In genomic region chr21:42801616-42802015, GRCh38 we compare ENCODE assay signal across 7 cellular contexts.
A peak's percentile ranks its signal among the peaks of the same experiment; 100 is the strongest.
DNase-seq lines count a peak whose midpoint lies in the region; ATAC-seq and TF ChIP-seq lines count a peak whose summit lies in the region.
"Not testable (repeated sequence)": the region's sequence is repeated elsewhere in the genome, so short reads cannot be mapped to it uniquely, and the experiment has no call there.

No MANE protein-coding gene starts in this region.

- H3K4me1 Mint-ChIP-seq in Caco-2 (ENCODE audit: low read depth, unreplicated experiment), result peaks cover 18% of the 10 kb centered on the region
- peaks cover 12 to 42% of the 10 kb centered on the region in 2 experiments for H3K4me1 Mint-ChIP-seq in H9
- not testable (repeated sequence) for H3K4me1 Mint-ChIP-seq in activated CD8-positive, alpha-beta T cell treated with anti-CD3 and anti-CD28 coated beads, Interleukin-2, amount 10 ng/mL, durations not matched to agents 7 days and 5 days (ENCODE audit: low read depth)
- H3K4me1 Mint-ChIP-seq in endodermal cell, result peaks cover 51% of the 10 kb centered on the region

- H2BK120ac ChIP-seq in H9 (ENCODE audit: low read depth, low read length, poor library complexity, severe bottlenecking); mesenchymal stem cell (ENCODE audit: low read depth, low read length): not testable (repeated sequence)

- not testable (repeated sequence) for H2AFZ ChIP-seq in H9 (ENCODE audit: low read length); mesenchymal stem cell (ENCODE audit: low read depth, low read length)

- not testable (repeated sequence) for H2BK20ac ChIP-seq in H9 (ENCODE audit: low read depth, low read length, poor library complexity, severe bottlenecking)

- H3K4me1 ChIP-seq in Caco-2 (peaks cover 13% of the 10 kb centered on the region), HUES6 (ENCODE audit: control insufficient read depth, insufficient read depth, low read length) (peaks cover 41% of the 10 kb centered on the region)
- not testable (repeated sequence) for H3K4me1 ChIP-seq in H9 (ENCODE audit: insufficient read depth, low read length); endodermal cell (ENCODE audit: control insufficient read depth, insufficient read depth, low read length); mesenchymal stem cell (ENCODE audit: control insufficient read depth, insufficient read depth, low read depth, low read length); prostate gland (replicated peaks)

- H3K18ac ChIP-seq in H9 (ENCODE audit: insufficient read length, low read depth, low read length); mesenchymal stem cell (ENCODE audit: low read depth in 1 of 2, low read length in 2 of 2): not testable (repeated sequence)

- H3K4me3 ChIP-seq in Caco-2 (ENCODE audit: low read depth, low read length); mesenchymal stem cell (ENCODE audit: insufficient read depth in 1 of 2, low read depth in 1 of 2, low read length in 2 of 2); prostate gland: not testable (repeated sequence)
- H3K4me3 ChIP-seq in HUES6 (ENCODE audit: low read depth, low read length), result peak overlapping the region; percentile 24; the same call in 1 of the 2 replicates
- H3K4me3 ChIP-seq in endodermal cell (ENCODE audit: low read length), result peak overlapping the region; percentile 93

- not testable (repeated sequence) for H3K36me3 Mint-ChIP-seq in Caco-2 (ENCODE audit: insufficient read depth, unreplicated experiment); H9 (ENCODE audit: insufficient read depth in 1 of 3, low read depth in 3 of 3); activated CD8-positive, alpha-beta T cell treated with anti-CD3 and anti-CD28 coated beads, Interleukin-2, amount 10 ng/mL, durations not matched to agents 7 days and 5 days (ENCODE audit: low read depth)
- H3K36me3 Mint-ChIP-seq in endodermal cell (ENCODE audit: low read depth), result peaks cover 28% of the 10 kb centered on the region

- BruUV-seq in Caco-2 (replicated peaks; lab: Mats Ljungman, UMichigan), result not testable (repeated sequence)

- H3K23ac ChIP-seq in H9 (ENCODE audit: insufficient read length, low read depth, low read length); mesenchymal stem cell (ENCODE audit: low read length in 2 of 2): not testable (repeated sequence)

- not testable (repeated sequence) for H2BK15ac ChIP-seq in H9 (ENCODE audit: low read depth, low read length); mesenchymal stem cell (ENCODE audit: low read depth, poor library complexity, severe bottlenecking)

- H2BK12ac ChIP-seq in H9 (ENCODE audit: insufficient read length, low read depth, low read length); mesenchymal stem cell (ENCODE audit: low read length in 2 of 2): not testable (repeated sequence)

- H3K27ac Mint-ChIP-seq in Caco-2 (ENCODE audit: unreplicated experiment); H9; activated CD8-positive, alpha-beta T cell treated with anti-CD3 and anti-CD28 coated beads, Interleukin-2, amount 10 ng/mL, durations not matched to agents 7 days and 5 days; endodermal cell: not testable (repeated sequence)

- not testable (repeated sequence) for H2BK5ac ChIP-seq in H9 (ENCODE audit: insufficient read length, low read length); mesenchymal stem cell (ENCODE audit: low read depth, low read length, poor library complexity, severe bottlenecking)

- not testable (repeated sequence) for H4K20me1 ChIP-seq in H9 (ENCODE audit: control insufficient read depth, insufficient read depth, insufficient read length)

- POLR2A ChIA-PET in Caco-2 (lab: Charles Lee); activated CD8-positive, alpha-beta T cell treated with anti-CD3 and anti-CD28 coated beads, Interleukin-2, amount 10 ng/mL, durations not matched to agents 7 days and 5 days (lab: Charles Lee): not testable (repeated sequence)

- ATAC-seq in activated CD8-positive, alpha-beta T cell treated with anti-CD3 and anti-CD28 coated beads, Interleukin-2, amount 10 ng/mL, durations not matched to agents 7 days and 5 days, result not testable (repeated sequence)

- H3K4me3 Mint-ChIP-seq in Caco-2 (ENCODE audit: unreplicated experiment); H9; activated CD8-positive, alpha-beta T cell treated with anti-CD3 and anti-CD28 coated beads, Interleukin-2, amount 10 ng/mL, durations not matched to agents 7 days and 5 days; endodermal cell: not testable (repeated sequence)

- H3K14ac ChIP-seq in H9 (ENCODE audit: insufficient read depth, low read length); mesenchymal stem cell (ENCODE audit: low read length in 2 of 2): not testable (repeated sequence)

- H3K23me2 ChIP-seq in H9 (ENCODE audit: insufficient read length, low read depth, low read length, poor library complexity, severe bottlenecking), result not testable (repeated sequence)

- H3T11ph ChIP-seq in H9 (ENCODE audit: low read length), result not testable (repeated sequence)

- not testable (repeated sequence) for TF ChIP-seq POLR2A in prostate gland (IDR thresholded peaks at IDR 0.05)

- not testable (repeated sequence) for H3K4me2 ChIP-seq in H9 (ENCODE audit: insufficient read depth, insufficient read length, low read length); mesenchymal stem cell (ENCODE audit: low read length, poor library complexity, severe bottlenecking)

- H4K8ac ChIP-seq in H9 (replicated peaks; ENCODE audit: insufficient read length, low read depth, low read length); mesenchymal stem cell (ENCODE audit: low read length): not testable (repeated sequence)

- H3K9ac ChIP-seq in H9 (ENCODE audit: extremely low read depth, insufficient read length, low read length); mesenchymal stem cell (ENCODE audit: low read length): not testable (repeated sequence)
- H3K9ac ChIP-seq in HUES6 (ENCODE audit: low read length) (peak overlapping the region; percentile 37), endodermal cell (ENCODE audit: extremely low read depth, low read length, poor library complexity, severe bottlenecking) (peak overlapping the region; percentile 99)

- DNase-seq in Caco-2 (peak; percentile 32 to 47), H9 (peak; percentile 10), endodermal cell (peak; percentile 31), mesenchymal stem cell (peak; percentile 10), prostate gland (ENCODE audit: low spot score) (peak; percentile 36)
- DNase-seq in activated CD8-positive, alpha-beta T cell treated with anti-CD3 and anti-CD28 coated beads, Interleukin-2, amount 10 ng/mL, durations not matched to agents 7 days and 5 days, result peak; percentile 15

- WGBS in H9 (ENCODE audit: extremely low coverage, insufficient read length, low lambda C conversion rate), result no CpG with 5 or more reads among the region's 6 CpGs
- WGBS in endodermal cell (ENCODE audit: insufficient coverage in 1 of 2, insufficient read length in 1 of 2), 2 experiments, result 72 to 82% methylated on average over 2 to 6 of the region's 6 CpGs
- WGBS in mesenchymal stem cell, result 49% methylated on average over 6 of the region's 6 CpGs
- 18% methylated on average over 6 of the region's 6 CpGs for WGBS in prostate gland

- CTCF ChIA-PET in Caco-2 (lab: Charles Lee); activated CD8-positive, alpha-beta T cell treated with anti-CD3 and anti-CD28 coated beads, Interleukin-2, amount 10 ng/mL, durations not matched to agents 7 days and 5 days (lab: Charles Lee): not testable (repeated sequence)

- not testable (repeated sequence) for H3K9me3 ChIP-seq in Caco-2; H9 (ENCODE audit: control insufficient read depth, low read depth, low read length); HUES6 (ENCODE audit: control insufficient read depth, insufficient read depth, low read depth, low read length); endodermal cell (ENCODE audit: control insufficient read depth, low read length); mesenchymal stem cell (ENCODE audit: control insufficient read depth, low read length); prostate gland

- not testable (repeated sequence) for H3K27ac ChIP-seq in H9 (ENCODE audit: insufficient read length, low read depth, low read length); HUES6 (ENCODE audit: low read depth, low read length); endodermal cell (ENCODE audit: low read depth, low read length); mesenchymal stem cell (ENCODE audit: low read length, poor library complexity, severe bottlenecking)
- peak overlapping the region; percentile 34 to 36 for H3K27ac ChIP-seq in prostate gland

- not testable (repeated sequence) for H4K91ac ChIP-seq in H9 (ENCODE audit: insufficient read length, low read depth, low read length); mesenchymal stem cell (ENCODE audit: low read length)

- intact Hi-C loops in Caco-2 (cut with micrococcal nuclease; ENCODE audit: unreplicated experiment); prostate gland (cut with DNase I): not testable (repeated sequence)

- peaks cover 14% of the 10 kb centered on the region for H3K9me3 Mint-ChIP-seq in Caco-2 (ENCODE audit: unreplicated experiment)
- H3K9me3 Mint-ChIP-seq in H9; activated CD8-positive, alpha-beta T cell treated with anti-CD3 and anti-CD28 coated beads, Interleukin-2, amount 10 ng/mL, durations not matched to agents 7 days and 5 days (ENCODE audit: insufficient read depth); endodermal cell: not testable (repeated sequence)

- not testable (repeated sequence) for H3K27me3 Mint-ChIP-seq in Caco-2 (ENCODE audit: insufficient read depth, unreplicated experiment); H9 (ENCODE audit: low read depth); endodermal cell (ENCODE audit: insufficient read depth)
- peaks cover 23% of the 10 kb centered on the region for H3K27me3 Mint-ChIP-seq in activated CD8-positive, alpha-beta T cell treated with anti-CD3 and anti-CD28 coated beads, Interleukin-2, amount 10 ng/mL, durations not matched to agents 7 days and 5 days (ENCODE audit: low read depth)

- H3K79me1 ChIP-seq in H9 (ENCODE audit: insufficient read depth, low read depth, low read length, poor library complexity, severe bottlenecking); mesenchymal stem cell (replicated peaks; ENCODE audit: low read length, poor library complexity, severe bottlenecking): not testable (repeated sequence)

- not testable (repeated sequence) for H3K27me3 ChIP-seq in Caco-2 (replicated peaks; ENCODE audit: control insufficient read depth, insufficient read depth, low read length); H9 (ENCODE audit: insufficient read depth, low read length); HUES6 (ENCODE audit: control insufficient read depth, insufficient read depth, low read length); endodermal cell (ENCODE audit: control insufficient read depth, insufficient read depth, low read length, poor library complexity, severe bottlenecking); prostate gland (replicated peaks; ENCODE audit: insufficient read depth)
- H3K27me3 ChIP-seq in mesenchymal stem cell (ENCODE audit: control insufficient read depth in 1 of 2, insufficient read depth in 1 of 2, low read length in 2 of 2), result peaks cover 20 to 29% of the 10 kb centered on the region in 2 experiments

- not testable (repeated sequence) for H2AK5ac ChIP-seq in H9 (ENCODE audit: insufficient read length, low read length); mesenchymal stem cell (ENCODE audit: low read length, severe bottlenecking)

- not testable (repeated sequence) for H3K36me3 ChIP-seq in Caco-2 (ENCODE audit: control insufficient read depth, insufficient read depth, low read length); mesenchymal stem cell (ENCODE audit: control insufficient read depth in 1 of 2, insufficient read depth in 2 of 2, low read depth in 1 of 2, low read length in 2 of 2); prostate gland
- H3K36me3 ChIP-seq in HUES6 (ENCODE audit: control insufficient read depth, insufficient read depth, low read length), result peaks cover 33% of the 10 kb centered on the region
- H3K36me3 ChIP-seq in endodermal cell (ENCODE audit: control insufficient read depth, insufficient read depth, low read length), result peaks cover 52% of the 10 kb centered on the region

- H3K79me2 ChIP-seq in H9 (ENCODE audit: insufficient read depth, low read length), result not testable (repeated sequence)

- H3K56ac ChIP-seq in H9 (ENCODE audit: insufficient read length, low read depth, low read length), result not testable (repeated sequence)

- not testable (repeated sequence) for H4K5ac ChIP-seq in H9 (ENCODE audit: insufficient read length, low read depth, low read length)

- TF ChIP-seq CTCF in Caco-2 (IDR thresholded peaks at IDR 0.05; ENCODE audit: insufficient read depth in 1 of 2, low read depth in 1 of 2, low read length in 1 of 2, severe bottlenecking in 1 of 2, unreplicated experiment in 1 of 2); H9 (conservative IDR thresholded peaks at IDR 0.05); endodermal cell (conservative IDR thresholded peaks at IDR 0.05); prostate gland (IDR thresholded peaks at IDR 0.05): not testable (repeated sequence)

- not testable (repeated sequence) for H3K4ac ChIP-seq in H9 (ENCODE audit: low read depth, low read length); mesenchymal stem cell (ENCODE audit: low read depth in 1 of 2, low read length in 2 of 2)
